15 cellular contexts compared by ENCODE assay signal in the genomic region with DNA sequence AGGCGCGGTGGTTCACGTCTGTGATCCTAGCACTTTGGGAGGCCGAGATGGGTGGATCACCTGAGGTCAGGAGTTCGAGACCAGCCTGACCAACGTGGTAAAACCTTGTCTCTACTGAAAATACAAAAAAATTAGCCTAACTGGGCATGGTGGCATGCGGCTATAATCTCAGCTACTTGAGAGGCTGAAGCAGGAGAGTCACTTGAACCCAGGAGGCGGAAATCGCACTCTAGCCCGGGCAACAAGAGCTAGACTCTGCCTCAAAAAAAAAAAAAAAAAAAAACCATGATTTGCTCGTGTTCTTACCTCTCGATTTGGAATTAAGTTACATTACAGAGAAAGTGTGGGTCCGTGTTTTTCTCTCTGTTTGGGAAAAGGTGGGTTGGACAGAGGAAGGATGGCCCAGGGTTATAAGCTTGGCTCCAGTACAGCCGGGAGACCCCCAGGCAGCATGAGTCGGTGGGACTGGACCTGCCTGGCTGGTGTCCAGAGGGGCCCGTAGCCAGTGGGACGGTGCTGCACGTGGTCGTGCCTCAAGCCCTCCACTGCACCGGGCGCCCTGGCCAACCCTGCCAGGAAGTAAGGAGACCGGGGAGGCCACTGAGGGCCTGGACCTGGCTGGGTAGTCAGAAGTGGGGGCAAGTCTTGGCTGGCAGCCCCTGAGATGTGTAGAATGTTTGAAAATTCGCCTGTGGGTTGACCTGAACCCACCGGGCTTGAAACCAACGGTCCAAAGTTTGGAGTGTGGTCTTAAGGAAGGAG. TPM values are rescaled to one million over a fixed set of nuclear protein-coding genes. Genes with fewer than 3 reads are reported as not detected.
A peak's percentile ranks its signal among the peaks of the same experiment; 100 is the strongest.
DNase-seq lines count a peak whose midpoint lies in the region; ATAC-seq and TF ChIP-seq lines count a peak whose summit lies in the region.
"Had no signal": no experiment of that assay in that cellular context is flagged by ENCODE, and none has a peak within 500 bp of the region (broad histone marks: within the 10 kb centered on the region; RNA-seq: fewer than 3 reads in every experiment).

No MANE protein-coding gene starts in this region.

- peaks cover 47% of the 10 kb centered on the region for H3K4me1 Mint-ChIP-seq in stimulated activated naive CD8-positive, alpha-beta T cell treated with anti-CD3 and anti-CD28 coated beads, Interleukin-15, Interleukin-2, amounts not matched to agents 100 ng/mL and 50 ng/mL, for 24 hours (ENCODE audit: low read depth)
- peaks cover 38% of the 10 kb centered on the region for H3K4me1 Mint-ChIP-seq in chondrocyte (ENCODE audit: low read depth)

- H3K36me3 Mint-ChIP-seq in stimulated activated naive CD8-positive, alpha-beta T cell treated with anti-CD3 and anti-CD28 coated beads, Interleukin-15, Interleukin-2, amounts not matched to agents 100 ng/mL and 50 ng/mL, for 24 hours (ENCODE audit: low read depth), result peaks cover 44% of the 10 kb centered on the region
- peaks cover 13% of the 10 kb centered on the region for H3K36me3 Mint-ChIP-seq in chondrocyte (ENCODE audit: low read depth)

- no peak for ATAC-seq in stimulated activated naive CD8-positive, alpha-beta T cell treated with anti-CD3 and anti-CD28 coated beads, Interleukin-15, Interleukin-2, amounts not matched to agents 100 U/mL and 50 U/mL, for 24 hours

- peak overlapping the region; percentile 75 for H3K27ac Mint-ChIP-seq in stimulated activated naive CD8-positive, alpha-beta T cell treated with anti-CD3 and anti-CD28 coated beads, Interleukin-15, Interleukin-2, amounts not matched to agents 100 ng/mL and 50 ng/mL, for 24 hours
- H3K27ac Mint-ChIP-seq in chondrocyte (ENCODE audit: unreplicated experiment), result no peak overlapping the region

- no peaks in the 10 kb centered on the region for H3K9me3 Mint-ChIP-seq in stimulated activated naive CD8-positive, alpha-beta T cell treated with anti-CD3 and anti-CD28 coated beads, Interleukin-15, Interleukin-2, amounts not matched to agents 100 ng/mL and 50 ng/mL, for 24 hours
- no peaks in the 10 kb centered on the region for H3K9me3 Mint-ChIP-seq in chondrocyte (ENCODE audit: low read depth)

- CTCF ChIA-PET in RWPE1 (lab: Yijun Ruan, JAX), result no interaction called here

- TF ChIP-seq CTCF in RWPE1 (conservative IDR thresholded peaks at IDR 0.05; ENCODE audit: low read depth) (no peak), chondrocyte (IDR thresholded peaks at IDR 0.05) (no peak)

- DNase-seq in stimulated activated naive CD8-positive, alpha-beta T cell treated with anti-CD3 and anti-CD28 coated beads, Interleukin-15, Interleukin-2, amounts not matched to agents 100 U/mL and 50 U/mL, for 24 hours, result no peak
- no peak for DNase-seq in RWPE1 (ENCODE audit: low spot score)
- peak; percentile 88 for DNase-seq in chondrocyte (ENCODE audit: low spot score)
- DNase-seq in NCI-H1694 treated with DMSO at 0.1 percent for 48 hours (lab: John Stamatoyannopoulos, UW), result no peak
- DNase-seq in COLO829 (ENCODE audit: low spot score), result no peak
- DNase-seq in ACHN, result no peak
- DNase-seq in NCI-H748 treated with DMSO at 0.1 percent for 48 hours (lab: John Stamatoyannopoulos, UW), result no peak
- DNase-seq: activated CD4-positive, alpha-beta T cell treated with anti-CD3 and anti-CD28 coated beads, Interleukin-2, amount 50 U/mL, for 4 hours; adrenal gland; C1 segment of cervical spinal cord; NCI-H1417; NCI-H524; Peyer's patch; stimulated activated CD8-positive, alpha-beta memory T cell treated with anti-CD3 and anti-CD28 coated beads, Interleukin-4, amount 100 ng/mL, for 48 hours had no signal

- peak overlapping the region; percentile 82 for H3K27ac ChIP-seq in RWPE1
- H3K27ac ChIP-seq: adrenal gland, Peyer's patch had no signal

- no peaks in the 10 kb centered on the region for H3K27me3 Mint-ChIP-seq in stimulated activated naive CD8-positive, alpha-beta T cell treated with anti-CD3 and anti-CD28 coated beads, Interleukin-15, Interleukin-2, amounts not matched to agents 100 ng/mL and 50 ng/mL, for 24 hours
- H3K27me3 Mint-ChIP-seq in chondrocyte (ENCODE audit: low read depth), result no peaks in the 10 kb centered on the region

- POLR2A ChIA-PET in RWPE1 (lab: Yijun Ruan, JAX; ENCODE audit: low non-redundant PET), result no interaction called here

- in situ Hi-C loops in ACHN (cut with HindIII; ENCODE audit: low pct_ligation_motif_present, low pct_unique_long_range_greater_than_20kb, low sequenced_read_pairs), result no loop called here

- peak overlapping the region; percentile 94 for H3K4me3 Mint-ChIP-seq in stimulated activated naive CD8-positive, alpha-beta T cell treated with anti-CD3 and anti-CD28 coated beads, Interleukin-15, Interleukin-2, amounts not matched to agents 100 ng/mL and 50 ng/mL, for 24 hours
- no peak overlapping the region for H3K4me3 Mint-ChIP-seq in chondrocyte (ENCODE audit: unreplicated experiment)

RNA-seq across cellular contexts. Expression of a gene that starts 3.7 kb away (rescaled TPM):
- 614 to 734 TPM (median 636 TPM) in 3 replicates for total RNA-seq in chondrocyte

RNA-seq across cellular contexts. Expression of a gene that starts 8.1 kb away (rescaled TPM):
- 1.4 to 3.9 TPM (median 3.9 TPM) in 3 replicates for total RNA-seq in chondrocyte

RNA-seq across cellular contexts. Expression of a gene that starts 34.5 kb away (rescaled TPM):
- total RNA-seq in chondrocyte, result 81.1 to 88.0 TPM (median 82.5 TPM) in 3 replicates

RNA-seq across cellular contexts. Expression of a gene that starts 37.2 kb away (rescaled TPM):
- total RNA-seq in chondrocyte, result 23.3 to 24.7 TPM (median 24.2 TPM) in 3 replicates

RNA-seq across cellular contexts. Expression of a gene that starts 40.5 kb away (rescaled TPM):
- total RNA-seq in chondrocyte, result 30.1 to 34.3 TPM (median 32.5 TPM) in 3 replicates
